ENCODE assay signal across 8 cellular contexts in the genomic region with DNA sequence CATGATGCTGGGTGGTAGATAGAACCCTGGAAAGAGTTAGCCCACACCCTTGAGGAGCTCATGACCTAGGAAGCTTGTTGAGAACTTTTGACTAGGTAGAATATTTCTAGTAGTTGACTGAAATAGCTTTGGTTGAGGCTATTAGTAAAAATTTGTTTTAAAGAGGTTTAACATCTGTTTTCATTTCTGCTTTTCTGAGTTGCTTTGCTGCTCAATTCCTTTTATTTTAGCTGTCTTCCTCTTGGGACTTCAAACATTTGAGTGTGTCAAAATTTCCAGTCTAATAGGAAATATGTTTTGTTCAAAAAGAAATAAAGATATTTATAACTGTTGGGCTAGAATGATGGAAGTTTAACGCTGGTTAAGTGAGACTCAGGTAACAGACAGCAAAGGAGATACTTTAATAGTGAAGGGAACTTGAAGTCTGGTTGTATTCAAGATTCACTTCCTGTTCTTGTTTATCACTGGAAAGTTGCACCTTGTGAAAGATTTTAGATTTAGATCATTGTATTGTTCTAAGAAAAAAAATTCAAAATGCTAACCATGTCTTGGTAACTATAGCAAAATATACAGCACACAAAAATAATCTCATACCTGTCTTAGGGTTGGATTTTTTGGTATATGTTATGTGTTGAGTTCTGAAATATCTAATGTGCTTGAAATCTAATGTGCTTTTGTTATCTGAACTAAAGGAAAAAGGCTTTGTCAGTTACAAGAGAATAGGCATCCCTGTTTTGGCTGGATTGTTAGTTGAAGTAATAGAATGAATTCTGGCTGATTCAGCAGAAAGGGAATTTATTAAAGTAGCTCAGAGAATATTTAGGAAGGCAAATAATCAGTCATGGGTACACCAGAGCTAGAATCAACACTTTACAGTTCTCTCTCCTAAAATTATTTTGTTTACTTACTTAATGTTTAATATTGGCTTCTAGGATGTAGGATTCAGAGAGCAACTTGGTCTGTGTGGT. TPM values are rescaled to one million over a fixed set of nuclear protein-coding genes. Genes with fewer than 3 reads are reported as not detected.
A peak's percentile ranks its signal among the peaks of the same experiment; 100 is the strongest.
DNase-seq lines count a peak whose midpoint lies in the region; ATAC-seq and TF ChIP-seq lines count a peak whose summit lies in the region.

No MANE protein-coding gene starts in this region.

- no peak overlapping the region for H3K4me3 Mint-ChIP-seq in activated CD8-positive, alpha-beta memory T cell treated with anti-CD3 and anti-CD28 coated beads, Interleukin-2, amount 10 ng/mL, durations not matched to agents 7 days and 5 days
- peak overlapping the region; percentile 36 for H3K4me3 Mint-ChIP-seq in activated naive CD8-positive, alpha-beta T cell
- peak overlapping the region; percentile 43 for H3K4me3 Mint-ChIP-seq in stimulated activated memory B cell treated with anti-CD40 and anti-IgM and Interleukin-4, amounts not matched to agents 10 μg/mL and 1 μg/mL and 100 μg/mL, for 72 hours
- no peak overlapping the region for H3K4me3 Mint-ChIP-seq in glutamatergic neuron (ENCODE audit: unreplicated experiment)

- H3K27me3 Mint-ChIP-seq in activated CD8-positive, alpha-beta memory T cell treated with anti-CD3 and anti-CD28 coated beads, Interleukin-2, amount 10 ng/mL, durations not matched to agents 7 days and 5 days, result no peaks in the 10 kb centered on the region
- no peaks in the 10 kb centered on the region for H3K27me3 Mint-ChIP-seq in activated naive CD8-positive, alpha-beta T cell
- H3K27me3 Mint-ChIP-seq in stimulated activated memory B cell treated with anti-CD40 and anti-IgM and Interleukin-4, amounts not matched to agents 10 μg/mL and 1 μg/mL and 100 μg/mL, for 72 hours, result no peaks in the 10 kb centered on the region
- peaks cover 2% of the 10 kb centered on the region for H3K27me3 Mint-ChIP-seq in glutamatergic neuron (ENCODE audit: unreplicated experiment)

- H3K27ac Mint-ChIP-seq in activated CD8-positive, alpha-beta memory T cell treated with anti-CD3 and anti-CD28 coated beads, Interleukin-2, amount 10 ng/mL, durations not matched to agents 7 days and 5 days, result peak overlapping the region; percentile 82
- H3K27ac Mint-ChIP-seq in activated naive CD8-positive, alpha-beta T cell, result peak overlapping the region; percentile 78
- peak overlapping the region; percentile 92 for H3K27ac Mint-ChIP-seq in stimulated activated memory B cell treated with anti-CD40 and anti-IgM and Interleukin-4, amounts not matched to agents 10 μg/mL and 1 μg/mL and 100 μg/mL, for 72 hours
- no peak overlapping the region for H3K27ac Mint-ChIP-seq in glutamatergic neuron (ENCODE audit: unreplicated experiment)

- CTCF ChIA-PET in activated CD8-positive, alpha-beta memory T cell treated with anti-CD3 and anti-CD28 coated beads, Interleukin-2, amount 10 ng/mL, durations not matched to agents 7 days and 5 days (lab: Charles Lee), result interaction anchor here (0.6 to 3.6 kb wide), 6 partner anchors 9 to 223 kb away, joined by 3 to 13 read pairs (median 4); no protein-coding TSS in a partner anchor

- no peak for TF ChIP-seq CTCF in glutamatergic neuron (IDR thresholded peaks at IDR 0.05; ENCODE audit: partially characterized antibody, unreplicated experiment)

- H3K36me3 Mint-ChIP-seq in activated CD8-positive, alpha-beta memory T cell treated with anti-CD3 and anti-CD28 coated beads, Interleukin-2, amount 10 ng/mL, durations not matched to agents 7 days and 5 days, result peaks cover 31% of the 10 kb centered on the region
- H3K36me3 Mint-ChIP-seq in activated naive CD8-positive, alpha-beta T cell, result peaks cover 25% of the 10 kb centered on the region
- H3K36me3 Mint-ChIP-seq in stimulated activated memory B cell treated with anti-CD40 and anti-IgM and Interleukin-4, amounts not matched to agents 10 μg/mL and 1 μg/mL and 100 μg/mL, for 72 hours, result peaks cover 30% of the 10 kb centered on the region
- no peaks in the 10 kb centered on the region for H3K36me3 Mint-ChIP-seq in glutamatergic neuron (ENCODE audit: unreplicated experiment)

- no peaks in the 10 kb centered on the region for H3K9me3 Mint-ChIP-seq in activated CD8-positive, alpha-beta memory T cell treated with anti-CD3 and anti-CD28 coated beads, Interleukin-2, amount 10 ng/mL, durations not matched to agents 7 days and 5 days (ENCODE audit: low read depth)
- H3K9me3 Mint-ChIP-seq in activated naive CD8-positive, alpha-beta T cell (ENCODE audit: low read depth), result no peaks in the 10 kb centered on the region
- no peaks in the 10 kb centered on the region for H3K9me3 Mint-ChIP-seq in stimulated activated memory B cell treated with anti-CD40 and anti-IgM and Interleukin-4, amounts not matched to agents 10 μg/mL and 1 μg/mL and 100 μg/mL, for 72 hours
- H3K9me3 Mint-ChIP-seq in glutamatergic neuron (ENCODE audit: unreplicated experiment), result no peaks in the 10 kb centered on the region

- no peak for DNase-seq in activated CD8-positive, alpha-beta memory T cell treated with anti-CD3 and anti-CD28 coated beads, Interleukin-2, amount 10 ng/mL, durations not matched to agents 7 days and 5 days
- DNase-seq in activated CD8-positive, alpha-beta memory T cell treated with anti-CD3 and anti-CD28 coated beads, Interleukin-2, amount 50 U/mL, for 48 hours, result no peak
- no peak for DNase-seq in NCI-H187 (lab: John Stamatoyannopoulos, UW)
- DNase-seq in glutamatergic neuron, result no peak
- DNase-seq in nucleus accumbens (lab: John Stamatoyannopoulos, UW), result no peak

- peak; percentile 22 for ATAC-seq in activated CD8-positive, alpha-beta memory T cell treated with anti-CD3 and anti-CD28 coated beads, Interleukin-2, amount 10 ng/mL, durations not matched to agents 7 days and 5 days
- ATAC-seq in HG02981 (IDR thresholded peaks at IDR 0.05; ENCODE audit: unreplicated experiment), result peak; percentile 48
- peak; percentile 86 for ATAC-seq in stimulated activated memory B cell treated with anti-CD40 and anti-IgM and Interleukin-4, amounts not matched to agents 10 μg/mL and 1 μg/mL and 100 μg/mL, for 72 hours

- peaks cover 85% of the 10 kb centered on the region for H3K4me1 Mint-ChIP-seq in activated CD8-positive, alpha-beta memory T cell treated with anti-CD3 and anti-CD28 coated beads, Interleukin-2, amount 10 ng/mL, durations not matched to agents 7 days and 5 days
- peaks cover 94% of the 10 kb centered on the region for H3K4me1 Mint-ChIP-seq in activated naive CD8-positive, alpha-beta T cell (ENCODE audit: low read depth)
- H3K4me1 Mint-ChIP-seq in stimulated activated memory B cell treated with anti-CD40 and anti-IgM and Interleukin-4, amounts not matched to agents 10 μg/mL and 1 μg/mL and 100 μg/mL, for 72 hours, result peaks cover 95% of the 10 kb centered on the region
- no peaks in the 10 kb centered on the region for H3K4me1 Mint-ChIP-seq in glutamatergic neuron (ENCODE audit: low read depth, unreplicated experiment)

RNA-seq across cellular contexts. Expression of gene GPR18, which starts 24.4 kb away (rescaled TPM):
- total RNA-seq in activated CD8-positive, alpha-beta memory T cell treated with anti-CD3 and anti-CD28 coated beads, Interleukin-2, amount 10 ng/mL, durations not matched to agents 7 days and 5 days, result 10 to 100 TPM; 11.1 to 13.1 TPM
- not detected for total RNA-seq in glutamatergic neuron (ENCODE audit: unreplicated experiment)

RNA-seq across cellular contexts. Expression of gene GPR183, which starts 24.7 kb away (rescaled TPM):
- 10 to 100 TPM; 15.3 to 19.5 TPM for total RNA-seq in activated CD8-positive, alpha-beta memory T cell treated with anti-CD3 and anti-CD28 coated beads, Interleukin-2, amount 10 ng/mL, durations not matched to agents 7 days and 5 days
- not detected for total RNA-seq in glutamatergic neuron (ENCODE audit: unreplicated experiment)

Comparison
In these comparisons a context has a peak if more than half of its experiments do, and no peak if none do; other contexts are left out.
1. ATAC-seq: peak in every context shown above with its lines; median percentile 86 in stimulated activated memory B cell treated with anti-CD40 and anti-IgM and Interleukin-4, amounts not matched to agents 10 μg/mL and 1 μg/mL and 100 μg/mL, for 72 hours; 48 in HG02981; 22 in activated CD8-positive, alpha-beta memory T cell treated with anti-CD3 and anti-CD28 coated beads, Interleukin-2, amount 10 ng/mL, durations not matched to agents 7 days and 5 days.
2. H3K4me3 Mint-ChIP-seq: peak in activated naive CD8-positive, alpha-beta T cell (single experiment) and stimulated activated memory B cell treated with anti-CD40 and anti-IgM and Interleukin-4, amounts not matched to agents 10 μg/mL and 1 μg/mL and 100 μg/mL, for 72 hours (single experiment); none in activated CD8-positive, alpha-beta memory T cell treated with anti-CD3 and anti-CD28 coated beads, Interleukin-2, amount 10 ng/mL, durations not matched to agents 7 days and 5 days (single experiment) and glutamatergic neuron (single experiment).
3. RNA of gene GPR18, which starts 24.4 kb away (total RNA-seq): 11.1 to 13.1 TPM in activated CD8-positive, alpha-beta memory T cell treated with anti-CD3 and anti-CD28 coated beads, Interleukin-2, amount 10 ng/mL, durations not matched to agents 7 days and 5 days; not detected in glutamatergic neuron (single experiment); every median in the first group is over 10 times any median in the second.
4. RNA of gene GPR183, which starts 24.7 kb away (total RNA-seq): 15.3 to 19.5 TPM in activated CD8-positive, alpha-beta memory T cell treated with anti-CD3 and anti-CD28 coated beads, Interleukin-2, amount 10 ng/mL, durations not matched to agents 7 days and 5 days; not detected in glutamatergic neuron (single experiment); every median in the first group is over 10 times any median in the second.